8 cellular contexts compared by ENCODE assay signal in the genomic region with DNA sequence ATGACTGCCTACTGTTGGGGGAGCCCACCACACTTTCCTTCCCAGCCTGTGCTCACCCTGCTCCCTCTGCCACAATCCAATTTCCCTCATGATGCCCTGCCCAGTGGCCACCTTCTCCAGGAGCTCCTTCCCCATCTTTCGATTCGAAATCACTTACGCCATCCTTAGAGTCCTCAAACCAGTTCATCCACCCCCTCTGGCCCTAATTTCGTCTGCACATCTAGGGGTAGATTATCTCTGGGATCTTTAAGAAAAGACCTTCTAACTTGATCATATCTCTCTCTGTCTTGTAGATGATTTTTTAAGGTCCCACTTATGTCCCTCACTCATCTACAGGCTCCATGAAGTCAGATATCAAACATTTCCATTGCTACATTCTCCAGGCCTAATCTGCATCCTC. TPM values are rescaled to one million over a fixed set of nuclear protein-coding genes. Genes with fewer than 3 reads are reported as not detected.
"Had no signal": no experiment of that assay in that cellular context is flagged by ENCODE, and none has a peak within 500 bp of the region (broad histone marks: within the 10 kb centered on the region; RNA-seq: fewer than 3 reads in every experiment).

No MANE protein-coding gene starts in this region.

- H3K4me3 ChIP-seq: GM23248, HAP-1 had no signal

- H3K9ac ChIP-seq: GM23248 had no signal

- H3K4me1 ChIP-seq: HAP-1 had no signal

- H3K27ac Mint-ChIP-seq: HFFc6 had no signal

- DNase-seq: GM23248, GOT3, H7, HFFc6, IMR-90 had no signal

- H3K27ac ChIP-seq: GM23248 had no signal

- ATAC-seq: HCT116 had no signal

- H3K9me3 Mint-ChIP-seq: HFFc6 had no signal

- H2AFZ ChIP-seq: GM23248 had no signal

- H3K36me3 ChIP-seq: HAP-1 had no signal

- H3K9me3 ChIP-seq: HAP-1 had no signal

- H3K4me3 Mint-ChIP-seq: HFFc6 had no signal

RNA-seq across cellular contexts. Expression of gene CYP19A1, which starts 17.1 kb away (rescaled TPM):
- total RNA-seq: H7, HT-29, IMR-90 had no signal
- polyA plus RNA-seq: IMR-90 had no signal

RNA-seq across cellular contexts. Expression of gene GLDN, which starts 20.1 kb away (rescaled TPM):
- total RNA-seq: HFFc6 had no signal
- polyA plus RNA-seq: IMR-90 had no signal
